ENCODE assay signal across 12 cellular contexts in the genomic region with DNA sequence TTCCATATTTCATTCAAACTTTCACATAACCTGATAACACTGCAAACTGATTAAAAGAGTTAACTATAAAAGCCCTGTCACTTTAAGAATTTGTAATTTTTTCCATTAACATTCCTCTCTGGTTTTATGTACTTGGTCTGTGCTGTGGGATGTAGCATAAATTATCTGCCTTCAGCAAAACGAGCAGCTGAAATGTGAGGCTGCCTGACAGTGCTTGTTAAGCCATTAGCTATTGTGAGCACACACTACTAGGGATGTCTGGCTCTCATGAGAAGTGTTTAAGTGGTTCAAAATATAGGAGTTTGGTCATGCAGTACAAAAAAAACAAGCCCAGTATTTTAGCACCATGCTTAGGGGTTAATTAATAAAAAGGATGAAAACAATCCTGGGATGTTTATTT.
DNase-seq lines count a peak whose midpoint lies in the region; ATAC-seq, FAIRE-seq and TF ChIP-seq lines count a peak whose summit lies in the region.
"Had no signal": no experiment of that assay in that cellular context is flagged by ENCODE, and none has a peak within 500 bp of the region (broad histone marks: within the 10 kb centered on the region; RNA-seq: fewer than 3 reads in every experiment).

No MANE protein-coding gene starts in this region.

- no peak for ATAC-seq in effector memory CD8-positive, alpha-beta T cell (replicated peaks)
- no peak for ATAC-seq in HG03045 (IDR thresholded peaks at IDR 0.05; ENCODE audit: unreplicated experiment)

- no peaks in the 10 kb centered on the region for H3K27me3 Mint-ChIP-seq in MCF 10A (ENCODE audit: insufficient read depth, unreplicated experiment)
- peaks cover 0 to 2% of the 10 kb centered on the region in 2 donors for H3K27me3 Mint-ChIP-seq in effector memory CD8-positive, alpha-beta T cell

- H3K4me2 ChIP-seq in MM.1S (ENCODE audit: low read depth, low read length) = no peak overlapping the region
- H3K4me2 ChIP-seq: BLaER1 had no signal

- peaks cover 4% of the 10 kb centered on the region; the same call in 1 of the 2 replicates for H4K20me1 ChIP-seq in MM.1S (ENCODE audit: insufficient read depth, low read length)
- H4K20me1 ChIP-seq: BLaER1 had no signal

- H3K79me2 ChIP-seq in MM.1S (ENCODE audit: low read length) = no peaks in the 10 kb centered on the region

- peaks cover 6% of the 10 kb centered on the region for H3K36me3 Mint-ChIP-seq in MCF 10A (ENCODE audit: insufficient read depth, unreplicated experiment)
- H3K36me3 Mint-ChIP-seq in effector memory CD8-positive, alpha-beta T cell (ENCODE audit: insufficient read depth) = peaks cover 2% of the 10 kb centered on the region

- H3K4me3 ChIP-seq in breast epithelium (no peak overlapping the region), MM.1S (ENCODE audit: low read length) (no peak overlapping the region)
- H3K4me3 ChIP-seq: BLaER1 had no signal

- POLR2A ChIA-PET in MCF 10A (lab: Yijun Ruan, JAX) = interaction anchor here (2.6 kb wide), 1 partner anchor 64 kb away, joined by 8 read pairs; the partner anchor contains the start of gene HOXA1

- no peaks in the 10 kb centered on the region for H3K4me1 ChIP-seq in breast epithelium
- 0 out of 2 replicates have a peak, but pooled peaks cover 6% of the 10 kb centered on the region for H3K4me1 ChIP-seq in MM.1S (ENCODE audit: low read length)

- peak; percentile 35 for FAIRE-seq in urothelium cell line (lab: Jason Lieb, UNC)
- FAIRE-seq: bronchial epithelial cell had no signal

- intact Hi-C loops in MCF 10A (cut with micrococcal nuclease) = no loop called here
- intact Hi-C loops in breast epithelium (cut with DNase I; ENCODE audit: low total_unique reads) = no loop called here

- no peaks in the 10 kb centered on the region for H3K9me3 Mint-ChIP-seq in MCF 10A (ENCODE audit: unreplicated experiment)
- no peaks in the 10 kb centered on the region for H3K9me3 Mint-ChIP-seq in effector memory CD8-positive, alpha-beta T cell

- no peak for TF ChIP-seq POLR2A in breast epithelium (IDR thresholded peaks at IDR 0.05)

- no peak overlapping the region for H2AFZ ChIP-seq in MM.1S (ENCODE audit: low read length)

- H3F3A ChIP-seq in MM.1S (ENCODE audit: insufficient read depth, low read length) = no peaks in the 10 kb centered on the region

- no peak overlapping the region for H3K9ac ChIP-seq in MM.1S (ENCODE audit: low read length)
- H3K9ac ChIP-seq: BLaER1 had no signal

- peaks cover 18% of the 10 kb centered on the region for H3K4me1 Mint-ChIP-seq in MCF 10A (ENCODE audit: insufficient read depth, unreplicated experiment)
- H3K4me1 Mint-ChIP-seq in effector memory CD8-positive, alpha-beta T cell (ENCODE audit: low read depth in 2 of 2) = peaks cover 10 to 18% of the 10 kb centered on the region in 2 donors

- CTCF ChIA-PET in MCF 10A (lab: Yijun Ruan, JAX) = no interaction called here

- no peaks in the 10 kb centered on the region for H3K9me2 ChIP-seq in MM.1S (replicated peaks; ENCODE audit: insufficient read depth, low read length)

- DNase-seq in MCF 10A (ENCODE audit: unreplicated experiment) (no peak), breast epithelium (ENCODE audit: low spot score in 2 of 2) (no peak), NCI-H146 (lab: John Stamatoyannopoulos, UW) (peak; percentile 18), urothelium cell line (ENCODE audit: low spot score) (no peak), MM.1S (no peak), middle frontal gyrus (ENCODE audit: extremely low spot score, low spot score) (no peak)
- DNase-seq in effector memory CD8-positive, alpha-beta T cell = no peak
- DNase-seq: activated CD8-positive, alpha-beta memory T cell treated with anti-CD3 and anti-CD28 coated beads, Interleukin-2, amount 50 U/mL, for 4 hours; trophoblast cell had no signal

- BruUV-seq in MCF 10A (replicated peaks; lab: Mats Ljungman, UMichigan) = no TSS peak

- H3K4me3 Mint-ChIP-seq in MCF 10A (ENCODE audit: unreplicated experiment) = no peak overlapping the region
- no peak overlapping the region for H3K4me3 Mint-ChIP-seq in effector memory CD8-positive, alpha-beta T cell

- H3K36me3 ChIP-seq in breast epithelium (no peaks in the 10 kb centered on the region), MM.1S (replicated peaks; ENCODE audit: insufficient read depth, low read length) (no peaks in the 10 kb centered on the region)
- H3K36me3 ChIP-seq: BLaER1 had no signal

- H3K9me3 ChIP-seq in breast epithelium (no peaks in the 10 kb centered on the region), MM.1S (replicated peaks; ENCODE audit: insufficient read depth, low read length) (no peaks in the 10 kb centered on the region)
- H3K9me3 ChIP-seq: BLaER1 had no signal

- H3K27ac Mint-ChIP-seq in MCF 10A (ENCODE audit: low read depth, unreplicated experiment) = peak overlapping the region; percentile 85
- H3K27ac Mint-ChIP-seq in effector memory CD8-positive, alpha-beta T cell = peak overlapping the region; percentile 30 to 85

- no peak overlapping the region for H3K27ac ChIP-seq in breast epithelium
- H3K27ac ChIP-seq in MM.1S (ENCODE audit: low read length) = no peak overlapping the region
- H3K27ac ChIP-seq: BLaER1 had no signal

- H3K27me3 ChIP-seq in breast epithelium = no peaks in the 10 kb centered on the region
- peaks cover 58% of the 10 kb centered on the region for H3K27me3 ChIP-seq in MM.1S (replicated peaks; ENCODE audit: insufficient read depth, low read length)
- H3K27me3 ChIP-seq: BLaER1 had no signal

- no peak for TF ChIP-seq CTCF in MCF 10A (IDR thresholded peaks at IDR 0.05; ENCODE audit: unreplicated experiment)
- no peak for TF ChIP-seq CTCF in breast epithelium (IDR thresholded peaks at IDR 0.05)
- TF ChIP-seq CTCF in MM.1S (IDR thresholded peaks at IDR 0.05; ENCODE audit: low read length) = no peak
